8 cellular contexts compared by ENCODE assay signal in genomic region chr1:108877324-108877812, GRCh38. TPM values are rescaled to one million over a fixed set of nuclear protein-coding genes. Genes with fewer than 3 reads are reported as not detected.
DNase-seq lines count a peak whose midpoint lies in the region; ATAC-seq, FAIRE-seq and TF ChIP-seq lines count a peak whose summit lies in the region.

No MANE protein-coding gene starts in this region.

- no peaks in the 10 kb centered on the region for H3K36me3 Mint-ChIP-seq in CD4-positive, alpha-beta T cell (ENCODE audit: low read depth)
- no peaks in the 10 kb centered on the region for H3K36me3 Mint-ChIP-seq in T-cell

- TF ChIP-seq POLR2A in HCT116 (IDR thresholded peaks at IDR 0.05; ENCODE audit: borderline replicate concordance, extremely low read depth, insufficient read depth, insufficient read length), result no peak
- no peak for TF ChIP-seq POLR2A in GM12891 (IDR thresholded peaks at IDR 0.05; ENCODE audit: low read depth, low read length)

- intact Hi-C loops in CD4-positive, alpha-beta T cell (cut with DNase I, micrococcal nuclease), result loop anchor here in 1 of 2 experiments (5.0 to 10.0 kb wide), 3 partner anchors 185 to 327 kb away; partner anchors contain the start of gene PRPF38B
- intact Hi-C loops in HCT116 (cut with micrococcal nuclease), result loop anchor here (5.0 kb wide), 1 partner anchor 50 kb away; no protein-coding TSS in a partner anchor

- no peak overlapping the region for H3K27ac ChIP-seq in CD4-positive, alpha-beta T cell (ENCODE audit: low read depth, low read length)
- H3K27ac ChIP-seq in HCT116 (ENCODE audit: low read depth, low read length) (peak overlapping the region; percentile 41; the same call in 1 of the 2 replicates), neuronal stem cell (replicated peaks; ENCODE audit: low read length) (no peak overlapping the region)

- peaks cover 6% of the 10 kb centered on the region for H3K27me3 ChIP-seq in CD4-positive, alpha-beta T cell (ENCODE audit: control insufficient read depth, insufficient read depth, low read length)
- H3K27me3 ChIP-seq in HCT116 (ENCODE audit: insufficient read depth, low read length) (no peaks in the 10 kb centered on the region), neuronal stem cell (ENCODE audit: control insufficient read depth in 3 of 3, insufficient read depth in 3 of 3, low read depth in 1 of 3, low read length in 3 of 3) (peaks cover 0 to 18% (median 0%) of the 10 kb centered on the region in 3 experiments)

- H2BK15ac ChIP-seq in neuronal stem cell (ENCODE audit: low read length), result no peak overlapping the region

- DNase-seq in CD4-positive, alpha-beta T cell, result no peak
- DNase-seq in HCT116 (ENCODE audit: low read depth, low spot score), result no peak
- no peak for DNase-seq in T-cell
- DNase-seq in fibroblast of mammary gland (ENCODE audit: low read depth), result peak; percentile 57
- peak; percentile 8 for DNase-seq in neuronal stem cell (ENCODE audit: low spot score)
- DNase-seq in NAMALWA (ENCODE audit: low spot score), result no peak
- DNase-seq in GM12891 (ENCODE audit: insufficient read length, low spot score), result no peak
- no peak for DNase-seq in GM19238 (ENCODE audit: insufficient read length, low spot score)

- no peak overlapping the region for H2AK5ac ChIP-seq in neuronal stem cell (ENCODE audit: low read depth, low read length)

- RAD21 ChIA-PET in HCT116 (lab: Charles Lee; ENCODE audit: low non-redundant PET in 1 of 2, low total read pairs in 2 of 2, uncharacterized antibody in 2 of 2, unreplicated experiment in 2 of 2), result no interaction called here

- no peaks in the 10 kb centered on the region for H3K27me3 Mint-ChIP-seq in CD4-positive, alpha-beta T cell
- H3K27me3 Mint-ChIP-seq in T-cell, result peaks cover 0 to 2% of the 10 kb centered on the region in 2 donors

- CTCF ChIA-PET in CD4-positive, alpha-beta T cell (lab: Charles Lee), result no interaction called here
- CTCF ChIA-PET in HCT116 (lab: Charles Lee), result interaction anchor here (1.3 kb wide), 1 partner anchor 235 kb away, joined by 3 read pairs; no protein-coding TSS in a partner anchor
- CTCF ChIA-PET in T-cell (lab: Charles Lee), result interaction anchor here in 1 of 2 donors (0.9 kb wide), 1 partner anchor 19 kb away, joined by 3 read pairs; no protein-coding TSS in a partner anchor

- no peak for FAIRE-seq in GM12891 (lab: Jason Lieb, UNC)

- POLR2A ChIA-PET in CD4-positive, alpha-beta T cell (lab: Charles Lee), result interaction anchor here (1.3 kb wide), 2 partner anchors 8 to 185 kb away, joined by 3 to 9 read pairs; partner anchors contain the start of gene PRPF38B
- POLR2A ChIA-PET in HCT116 (lab: Charles Lee), result interaction anchor here (1.4 kb wide), 1 partner anchor 8 kb away, joined by 11 read pairs; no protein-coding TSS in a partner anchor
- POLR2A ChIA-PET in T-cell (lab: Charles Lee), result interaction anchor here in 1 of 2 donors (0.8 kb wide), 1 partner anchor 19 kb away, joined by 3 read pairs; no protein-coding TSS in a partner anchor

- no peak for TF ChIP-seq CTCF in CD4-positive, alpha-beta T cell (IDR thresholded peaks at IDR 0.05)
- TF ChIP-seq CTCF in HCT116 (IDR thresholded peaks at IDR 0.05 in 2 of 3, conservative IDR thresholded peaks at IDR 0.05 in 1 of 3; ENCODE audit: borderline replicate concordance in 1 of 3, insufficient read depth in 1 of 3, low read depth in 2 of 3, low read length in 2 of 3) (no peak), fibroblast of mammary gland (conservative IDR thresholded peaks at IDR 0.05; ENCODE audit: control insufficient read depth, insufficient read depth, low read depth, low read length) (no peak)

- TF ChIP-seq RAD21 in HCT116 (IDR thresholded peaks at IDR 0.05; ENCODE audit: low read depth), result no peak

- H3K4me3 ChIP-seq in HCT116 (replicated peaks in 1 of 2; ENCODE audit: low read depth in 1 of 2, low read length in 2 of 2), result peak overlapping the region; percentile 80 to 87
- peak overlapping the region; percentile 86 for H3K4me3 ChIP-seq in fibroblast of mammary gland (ENCODE audit: control insufficient read depth, low read depth, low read length)
- H3K4me3 ChIP-seq in neuronal stem cell (ENCODE audit: low read length in 2 of 2), result peak overlapping the region; percentile 84 to 99

- H3K9me2 ChIP-seq in HCT116 (ENCODE audit: insufficient read depth), result no peaks in the 10 kb centered on the region

- H3K36me3 ChIP-seq in HCT116 (ENCODE audit: control insufficient read depth in 1 of 2, insufficient read depth in 2 of 2, low read length in 2 of 2) (no peaks in the 10 kb centered on the region), neuronal stem cell (replicated peaks in 1 of 2; ENCODE audit: control insufficient read depth in 2 of 2, insufficient read depth in 2 of 2, low read length in 2 of 2) (no peaks in the 10 kb centered on the region)

- peak overlapping the region; percentile 69 for H4K91ac ChIP-seq in neuronal stem cell (ENCODE audit: low read depth, low read length, poor library complexity)

- WGBS in neuronal stem cell (ENCODE audit: extremely low coverage in 2 of 2, insufficient read length in 2 of 2, insufficient replicate concordance in 1 of 2), 2 donors, result no CpG with 5 or more reads among the region's 22 CpGs

- H3K79me2 ChIP-seq in HCT116 (ENCODE audit: insufficient read depth, low read length), result peaks cover 54% of the 10 kb centered on the region

- H2BK12ac ChIP-seq in neuronal stem cell (ENCODE audit: low read length), result peak overlapping the region; percentile 18

- H2BK120ac ChIP-seq in neuronal stem cell (ENCODE audit: low read depth, low read length), result no peak overlapping the region

- H2AFZ ChIP-seq in HCT116 (ENCODE audit: low read depth, low read length, poor library complexity, severe bottlenecking) (no peak overlapping the region), neuronal stem cell (ENCODE audit: low read length) (peak overlapping the region; percentile 99)

- no peaks in the 10 kb centered on the region; the same call in 1 of the 2 replicates for H4K20me1 ChIP-seq in HCT116 (ENCODE audit: insufficient read depth)

- H4K8ac ChIP-seq in neuronal stem cell (ENCODE audit: low read depth, low read length), result no peak overlapping the region

- no peak for ATAC-seq in CD4-positive, alpha-beta T cell (ENCODE audit: poor library complexity)
- ATAC-seq in HCT116, result no peak
- ATAC-seq in T-cell (replicated peaks in 1 of 4), result peak in 1 of 4 experiments; percentile 6

- no peak overlapping the region for H3K4ac ChIP-seq in neuronal stem cell (ENCODE audit: low read length)

- H3K79me1 ChIP-seq in neuronal stem cell (ENCODE audit: low read depth, low read length), result no peaks in the 10 kb centered on the region

- H3K4me3 Mint-ChIP-seq in CD4-positive, alpha-beta T cell, result peak overlapping the region; percentile 95
- H3K4me3 Mint-ChIP-seq in T-cell, result peak overlapping the region; percentile 89 to 93 (median 92)

- BruUV-seq in HCT116 (replicated peaks; lab: Mats Ljungman, UMichigan), result no TSS peak

- H3K18ac ChIP-seq in neuronal stem cell (ENCODE audit: low read length), result peak overlapping the region; percentile 96

- H3K4me1 ChIP-seq in HCT116 (ENCODE audit: control insufficient read depth in 1 of 2, insufficient read depth in 2 of 2, low read length in 2 of 2) (peaks cover 0 to 27% of the 10 kb centered on the region in 2 experiments; a peak in 2 of 4 replicates), neuronal stem cell (ENCODE audit: control insufficient read depth in 2 of 2, insufficient read depth in 1 of 2, low read depth in 1 of 2, low read length in 2 of 2) (peaks cover 2 to 3% of the 10 kb centered on the region in 2 donors)

- no peaks in the 10 kb centered on the region for H3K9me3 Mint-ChIP-seq in CD4-positive, alpha-beta T cell
- H3K9me3 Mint-ChIP-seq in T-cell, result no peaks in the 10 kb centered on the region

- peak overlapping the region; percentile 95 for H3K23ac ChIP-seq in neuronal stem cell (ENCODE audit: low read depth, low read length, poor library complexity)

- H3K4me1 Mint-ChIP-seq in CD4-positive, alpha-beta T cell (ENCODE audit: low read depth), result peaks cover 10% of the 10 kb centered on the region
- H3K4me1 Mint-ChIP-seq in T-cell, result peaks cover 8 to 18% (median 9%) of the 10 kb centered on the region in 3 donors

- H3K4me2 ChIP-seq in HCT116 (ENCODE audit: low read length) (peak overlapping the region; percentile 83), neuronal stem cell (ENCODE audit: insufficient read depth, low read length, poor library complexity, severe bottlenecking) (peak overlapping the region; percentile 66)

- peak overlapping the region; percentile 1 for H3K27ac Mint-ChIP-seq in CD4-positive, alpha-beta T cell
- peak overlapping the region in 1 of 2 donors; percentile 58 for H3K27ac Mint-ChIP-seq in T-cell

- H3K9ac ChIP-seq in HCT116 (ENCODE audit: low read length) (peak overlapping the region; percentile 85), neuronal stem cell (ENCODE audit: low read depth, low read length, poor library complexity) (peak overlapping the region; percentile 89)

- peak overlapping the region; percentile 79 for H3K14ac ChIP-seq in neuronal stem cell (ENCODE audit: low read length)

- H3K9me3 ChIP-seq in CD4-positive, alpha-beta T cell (ENCODE audit: control insufficient read depth, low read length), result no peaks in the 10 kb centered on the region
- H3K9me3 ChIP-seq in HCT116 (ENCODE audit: control insufficient read depth in 1 of 2, insufficient read depth in 1 of 2, low read depth in 1 of 2, low read length in 2 of 2) (no peaks in the 10 kb centered on the region), neuronal stem cell (replicated peaks in 1 of 2; ENCODE audit: control insufficient read depth in 2 of 2, insufficient read depth in 1 of 2, low read depth in 1 of 2, low read length in 2 of 2) (no peaks in the 10 kb centered on the region)

- peak overlapping the region; percentile 62 for H2BK5ac ChIP-seq in neuronal stem cell (ENCODE audit: low read length)

TF ChIP-seq in HCT116, 20 proteins besides CTCF, POLR2A, EP300 and RAD21:
- TF ChIP-seq FOSL1 (IDR thresholded peaks at IDR 0.05; ENCODE audit: low read depth), result no peak
- TF ChIP-seq EGR1 (IDR thresholded peaks at IDR 0.05; ENCODE audit: low read depth), result 0 out of 2 replicates have a peak, but pooled peaks have one; percentile 8

TF ChIP-seq in GM12891, 5 proteins besides CTCF, POLR2A, EP300 and RAD21 (continues in another document):
- TF ChIP-seq SPI1 (IDR thresholded peaks at IDR 0.05; ENCODE audit: low read depth, low read length) (no peak), PAX5 (IDR thresholded peaks at IDR 0.05; ENCODE audit: insufficient read depth, low read length, severe bottlenecking) (no peak), TAF1 (IDR thresholded peaks at IDR 0.05; ENCODE audit: low read depth, low read length) (no peak), POLR2AphosphoS5 (IDR thresholded peaks at IDR 0.05; ENCODE audit: low read depth, low read length) (no peak)

RNA-seq across cellular contexts. Expression of gene GPSM2, which starts 0.6 kb away (rescaled TPM):
- under 1 TPM; 0.33 to 0.36 TPM for total RNA-seq in CD4-positive, alpha-beta T cell
- total RNA-seq in HCT116 (2021; ENCODE audit: unreplicated experiment), result 58.1 TPM
- polyA plus RNA-seq in HCT116 (2012), result 23.2 and 39.4 TPM in 2 replicates
- total RNA-seq in T-cell, result 1 to 10 TPM; 1.6 to 2.4 (median 2.0) TPM
- polyA plus RNA-seq in neuronal stem cell (2013, experiment 1 of 2), result 27.8 TPM
- polyA plus RNA-seq in neuronal stem cell (2013, experiment 2 of 2), result 26.6 TPM
- 6.6 TPM for polyA plus RNA-seq in GM12891 (2012; ENCODE audit: low read depth, missing spikeins)

RNA-seq across cellular contexts. Expression of gene AKNAD1, which starts 20.5 kb away (rescaled TPM):
- total RNA-seq in CD4-positive, alpha-beta T cell, result not detected
- total RNA-seq in HCT116 (2021; ENCODE audit: unreplicated experiment) (0.15 TPM), T-cell (not detected)
- polyA plus RNA-seq in HCT116 (2012), result 0.26 TPM in 1 of 2 replicates, not detected in the other
- 0.04 TPM for polyA plus RNA-seq in neuronal stem cell (2013, experiment 1 of 2)
- polyA plus RNA-seq in neuronal stem cell (2013, experiment 2 of 2), result not detected
- polyA plus RNA-seq in GM12891 (2012; ENCODE audit: low read depth, missing spikeins), result not detected

Comparison
In these comparisons a context has a peak if more than half of its experiments do, and no peak if none do; other contexts are left out.
1. DNase-seq: peak in fibroblast of mammary gland (single experiment) and neuronal stem cell (single experiment); none in CD4-positive, alpha-beta T cell (0 of 10), HCT116 (single experiment), T-cell (0 of 34), NAMALWA (single experiment), GM12891 (single experiment) and GM19238 (single experiment).
2. RNA of gene GPSM2, which starts 0.6 kb away (total RNA-seq): 58.1 TPM in HCT116 (single experiment); 1.6 to 2.4 TPM in T-cell and 0.33 to 0.36 TPM in CD4-positive, alpha-beta T cell; every median in the first group is over 10 times any median in the second.
3. Peak in every context shown above with its lines, with median percentiles within 50 percentile points of each other: H3K4me3 ChIP-seq.